Comparison of ENCODE assay signal across 8 cellular contexts in genomic region chr16:47018223-47018891, GRCh38. TPM values are rescaled to one million over a fixed set of nuclear protein-coding genes. Genes with fewer than 3 reads are reported as not detected.
DNase-seq lines count a peak whose midpoint lies in the region; ATAC-seq and TF ChIP-seq lines count a peak whose summit lies in the region.

No MANE protein-coding gene starts in this region.

- H3K79me2 ChIP-seq in HCT116 (ENCODE audit: insufficient read depth, low read length), result no peaks in the 10 kb centered on the region

- RAD21 ChIA-PET in HCT116 (lab: Charles Lee; ENCODE audit: low non-redundant PET in 1 of 2, low total read pairs in 2 of 2, uncharacterized antibody in 2 of 2, unreplicated experiment in 2 of 2), result no interaction called here

- H3K9me2 ChIP-seq in HCT116 (ENCODE audit: insufficient read depth), result no peaks in the 10 kb centered on the region

- H3K36me3 Mint-ChIP-seq in endothelial cell (ENCODE audit: low read depth, unreplicated experiment), result no peaks in the 10 kb centered on the region
- H3K36me3 Mint-ChIP-seq in osteocyte (ENCODE audit: unreplicated experiment), result no peaks in the 10 kb centered on the region

- H3K4me1 Mint-ChIP-seq in endothelial cell (ENCODE audit: unreplicated experiment) (no peaks in the 10 kb centered on the region), osteocyte (ENCODE audit: unreplicated experiment) (no peaks in the 10 kb centered on the region)

- no peaks in the 10 kb centered on the region for H3K27me3 ChIP-seq in HCT116 (ENCODE audit: insufficient read depth, low read length)

- H3K9me3 ChIP-seq in HCT116 (ENCODE audit: control insufficient read depth in 1 of 2, insufficient read depth in 1 of 2, low read depth in 1 of 2, low read length in 2 of 2), result no peaks in the 10 kb centered on the region

- TF ChIP-seq CTCF in GM12872 (IDR thresholded peaks at IDR 0.05; ENCODE audit: insufficient read depth, low read depth, low read length) (peak; percentile 82), HCT116 (IDR thresholded peaks at IDR 0.05 in 2 of 3, conservative IDR thresholded peaks at IDR 0.05 in 1 of 3; ENCODE audit: borderline replicate concordance in 1 of 3, insufficient read depth in 1 of 3, low read depth in 2 of 3, low read length in 2 of 3) (peak; percentile 52 to 64 (median 61); a peak in 5 of 6 replicates), endothelial cell (IDR thresholded peaks at IDR 0.05; ENCODE audit: unreplicated experiment) (peak; percentile 29), osteocyte (IDR thresholded peaks at IDR 0.05) (peak; percentile 30)

- H3K4me3 Mint-ChIP-seq in endothelial cell (ENCODE audit: unreplicated experiment), result no peak overlapping the region
- no peak overlapping the region for H3K4me3 Mint-ChIP-seq in osteocyte (ENCODE audit: unreplicated experiment)

- H3K27me3 Mint-ChIP-seq in endothelial cell (ENCODE audit: unreplicated experiment), result no peaks in the 10 kb centered on the region
- H3K27me3 Mint-ChIP-seq in osteocyte (ENCODE audit: unreplicated experiment), result peaks cover 14% of the 10 kb centered on the region

- no peak for TF ChIP-seq POLR2A in HCT116 (IDR thresholded peaks at IDR 0.05; ENCODE audit: borderline replicate concordance, extremely low read depth, insufficient read depth, insufficient read length)

- no peak overlapping the region for H3K27ac ChIP-seq in HCT116 (ENCODE audit: low read depth, low read length)

- intact Hi-C loops in HCT116 (cut with micrococcal nuclease), result loop anchor here (1.0 to 10.0 kb wide), 2 partner anchors 56 to 71 kb away; no protein-coding TSS in a partner anchor

- peak; percentile 99 for ATAC-seq in HCT116

- H3K9me3 Mint-ChIP-seq in endothelial cell (ENCODE audit: unreplicated experiment) (no peaks in the 10 kb centered on the region), osteocyte (ENCODE audit: unreplicated experiment) (no peaks in the 10 kb centered on the region)

- in situ Hi-C loops in ACHN (cut with HindIII; ENCODE audit: low pct_ligation_motif_present, low pct_unique_long_range_greater_than_20kb, low sequenced_read_pairs), result no loop called here

- TF ChIP-seq RAD21 in HCT116 (IDR thresholded peaks at IDR 0.05; ENCODE audit: low read depth), result peak; percentile 65

- no peaks in the 10 kb centered on the region for H4K20me1 ChIP-seq in HCT116 (ENCODE audit: insufficient read depth)

- H2AFZ ChIP-seq in HCT116 (ENCODE audit: low read depth, low read length, poor library complexity, severe bottlenecking), result peak overlapping the region; percentile 95

- no peaks in the 10 kb centered on the region for H3K36me3 ChIP-seq in HCT116 (ENCODE audit: control insufficient read depth in 1 of 2, insufficient read depth in 2 of 2, low read length in 2 of 2)

- DNase-seq in ACHN (peak; percentile 74), HCT116 (ENCODE audit: low read depth, low spot score) (peak; percentile 71), LHCN-M2 (ENCODE audit: low read depth) (peak; percentile 7), T-helper 9 cell (peak; percentile 16), endothelial cell (ENCODE audit: low spot score) (peak; percentile 49), osteocyte (ENCODE audit: extremely low spot score, unreplicated experiment) (no peak), GF-D8 (lab: John Stamatoyannopoulos, UW) (no peak)

- POLR2A ChIA-PET in HCT116 (lab: Charles Lee), result interaction anchor here (1.0 kb wide), 1 partner anchor 19 kb away, joined by 3 read pairs; no protein-coding TSS in a partner anchor

- CTCF ChIA-PET in HCT116 (lab: Charles Lee), result interaction anchor here (0.7 to 2.5 kb wide), 8 partner anchors 8 to 1146 kb away, joined by 3 to 15 read pairs (median 6); partner anchors contain the start of gene DNAJA2

- no peak overlapping the region for H3K27ac Mint-ChIP-seq in endothelial cell (ENCODE audit: unreplicated experiment)
- H3K27ac Mint-ChIP-seq in osteocyte (ENCODE audit: unreplicated experiment), result no peak overlapping the region

- no peak overlapping the region for H3K4me3 ChIP-seq in HCT116 (replicated peaks in 1 of 2; ENCODE audit: low read depth in 1 of 2, low read length in 2 of 2)

- H3K4me1 ChIP-seq in HCT116 (ENCODE audit: control insufficient read depth in 1 of 2, insufficient read depth in 2 of 2, low read length in 2 of 2), result peaks cover 5 to 11% of the 10 kb centered on the region in 2 experiments

- H3K4me2 ChIP-seq in HCT116 (ENCODE audit: low read length), result peak overlapping the region; percentile 42

- no peak overlapping the region for H3K9ac ChIP-seq in HCT116 (ENCODE audit: low read length)

- BruUV-seq in HCT116 (replicated peaks; lab: Mats Ljungman, UMichigan), result no TSS peak

TF ChIP-seq in HCT116, 20 proteins besides CTCF, POLR2A, EP300 and RAD21:
- TF ChIP-seq ZBTB33 (IDR thresholded peaks at IDR 0.05; ENCODE audit: extremely low read depth, insufficient replicate concordance, low read length) (no peak), CBX3 (IDR thresholded peaks at IDR 0.05; ENCODE audit: low read depth) (0 out of 2 replicates have a peak, but pooled peaks have one; percentile 24)

RNA-seq across cellular contexts. Expression of gene DNAJA2, which starts 44.9 kb away (rescaled TPM):
- total RNA-seq in HCT116 (2021; ENCODE audit: unreplicated experiment) (68.2 TPM), LHCN-M2 (2014; rRNA removed) (65.7 and 70.4 TPM in 2 replicates), endothelial cell (ENCODE audit: unreplicated experiment) (56.5 TPM), osteocyte (60.2 and 63.5 TPM in 2 replicates)
- polyA plus RNA-seq in HCT116 (2012), result 32.3 and 35.0 TPM in 2 replicates
- polyA plus RNA-seq in LHCN-M2 (2012), result 40.2 TPM

Comparison
In these comparisons a context has a peak if more than half of its experiments do, and no peak if none do; other contexts are left out.
1. DNase-seq: peak in ACHN (single experiment), HCT116 (single experiment), LHCN-M2 (single experiment), T-helper 9 cell (single experiment) and endothelial cell (single experiment); none in osteocyte (single experiment) and GF-D8 (single experiment).
2. CTCF ChIP-seq: peak in every context shown above with its lines; median percentile 82 in GM12872; 61 in HCT116; 30 in osteocyte; 29 in endothelial cell.